1 cellular context compared by ENCODE assay signal in genomic region chr1:245168090-245168489, GRCh38.
TF ChIP-seq lines count a peak whose summit lies in the region.

No MANE protein-coding gene starts in this region.

TF ChIP-seq in HepG2, 621 proteins besides CTCF, POLR2A, EP300 and RAD21 (continued from another document):
- no peak for TF ChIP-seq ZNF530 (CRISPR knock-in tag; IDR thresholded peaks at IDR 0.05; ENCODE audit: low read depth)
